27 cellular contexts compared by ENCODE assay signal in the genomic region with DNA sequence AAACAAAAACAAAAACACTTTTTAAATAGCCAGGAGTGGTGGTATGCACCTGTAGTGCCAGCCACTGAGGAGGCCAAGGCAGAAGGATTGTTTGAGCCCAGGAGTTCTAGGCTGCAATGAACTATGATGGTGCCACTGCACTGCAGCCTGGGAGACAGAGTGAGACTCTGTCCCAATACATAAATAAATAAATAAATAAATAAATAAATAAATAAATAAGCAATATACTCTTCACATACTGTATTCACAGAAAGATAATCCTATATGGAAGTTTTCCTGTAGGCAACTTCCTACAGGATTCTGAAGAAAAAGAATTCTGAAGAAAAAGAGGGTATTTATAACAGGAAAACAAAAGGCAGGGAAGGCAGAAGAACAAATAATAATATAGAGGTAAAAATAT.
"Had no signal": no experiment of that assay in that cellular context is flagged by ENCODE, and none has a peak within 500 bp of the region (broad histone marks: within the 10 kb centered on the region; RNA-seq: fewer than 3 reads in every experiment).

No MANE protein-coding gene starts in this region.

- DNase-seq: colonic mucosa; cortex of kidney; dermis blood vessel endothelial cell; dorsolateral prefrontal cortex; effector CD4-positive, alpha-beta T cell; effector CD8-positive, alpha-beta T cell; effector memory CD4-positive, alpha-beta T cell; effector memory CD8-positive, alpha-beta T cell; endodermal cell; erythroblast; esophagus squamous epithelium; foreskin fibroblast; foreskin keratinocyte; foreskin melanocyte; gastrocnemius medialis; glutamatergic neuron; head of caudate nucleus; heart left ventricle; heart right ventricle had no signal

- ATAC-seq: effector memory CD8-positive, alpha-beta T cell; esophagus mucosa; foreskin keratinocyte; gastrocnemius medialis; gastroesophageal sphincter; heart left ventricle; heart right ventricle had no signal

- H3K4me3 ChIP-seq: colonic mucosa, coronary artery, dorsolateral prefrontal cortex, esophagus muscularis mucosa, esophagus squamous epithelium, gastrocnemius medialis, gastroesophageal sphincter, heart left ventricle, heart right ventricle had no signal

- H3K9me3 ChIP-seq: colonic mucosa, esophagus muscularis mucosa, esophagus squamous epithelium, gastrocnemius medialis, gastroesophageal sphincter had no signal

- H3K4me1 ChIP-seq: colonic mucosa, esophagus muscularis mucosa, esophagus squamous epithelium, foreskin keratinocyte, gastrocnemius medialis, gastroesophageal sphincter, heart left ventricle, heart right ventricle had no signal

- FAIRE-seq: endometrium, endothelial cell of umbilical vein, frontal cortex had no signal

- H3K36me3 ChIP-seq: colonic mucosa, esophagus muscularis mucosa, esophagus squamous epithelium, gastrocnemius medialis, gastroesophageal sphincter, heart left ventricle, heart right ventricle had no signal

- H3K27ac ChIP-seq: colonic mucosa, coronary artery, dorsolateral prefrontal cortex, epithelial cell of prostate, esophagus muscularis mucosa, esophagus squamous epithelium, foreskin keratinocyte, gastrocnemius medialis, gastroesophageal sphincter, heart left ventricle, heart right ventricle had no signal
